1 cellular context compared by ENCODE assay signal in genomic region chr22:28894320-28894719, GRCh38.
TF ChIP-seq lines count a peak whose summit lies in the region.

No MANE protein-coding gene starts in this region.

TF ChIP-seq in WTC11, 78 proteins besides CTCF, POLR2A, EP300 and RAD21 (continued from another document):
- TF ChIP-seq USF2 (CRISPR knock-in tag; IDR thresholded peaks at IDR 0.05) = no peak
- no peak for TF ChIP-seq STAT6 (CRISPR knock-in tag; conservative IDR thresholded peaks at IDR 0.05; ENCODE audit: low read depth)
- TF ChIP-seq CDX4 (CRISPR knock-in tag; IDR thresholded peaks at IDR 0.05; ENCODE audit: borderline replicate concordance) = no peak
- no peak for TF ChIP-seq JAZF1 (CRISPR knock-in tag; IDR thresholded peaks at IDR 0.05)
